ENCODE assay signal across 22 cellular contexts in the genomic region with DNA sequence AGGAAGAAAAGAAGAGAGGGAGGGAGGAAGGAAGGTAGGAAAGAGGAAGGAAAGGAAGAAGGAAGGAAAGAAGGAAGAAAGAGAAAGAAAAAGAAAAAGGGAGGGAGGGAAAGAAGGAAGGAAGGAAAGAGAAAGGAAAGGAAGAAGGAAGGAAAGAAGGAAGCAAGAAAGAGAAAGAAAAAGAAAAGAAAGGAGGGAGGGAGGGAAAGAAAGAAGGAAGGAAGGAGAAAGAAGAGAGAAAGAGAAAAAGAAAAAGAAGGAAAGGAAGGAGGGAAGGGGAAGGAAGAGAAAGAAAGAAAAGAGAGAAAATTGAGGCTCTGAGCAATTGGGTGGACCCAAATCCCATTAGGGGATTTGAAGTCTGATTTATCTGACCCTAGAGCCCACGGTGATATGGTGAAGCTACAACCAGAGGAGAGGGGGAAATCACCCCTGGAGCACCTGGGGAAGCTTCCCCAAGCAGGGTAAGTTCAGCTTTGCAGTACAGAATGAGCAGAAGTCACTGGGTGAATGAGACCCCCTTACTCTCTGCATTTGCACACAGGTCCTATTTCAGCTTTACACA.
DNase-seq lines count a peak whose midpoint lies in the region; ATAC-seq, FAIRE-seq and TF ChIP-seq lines count a peak whose summit lies in the region.
"Had no signal": no experiment of that assay in that cellular context is flagged by ENCODE, and none has a peak within 500 bp of the region (broad histone marks: within the 10 kb centered on the region; RNA-seq: fewer than 3 reads in every experiment).

No MANE protein-coding gene starts in this region.

- 5% methylated on average over 1 of the region's 1 CpG for WGBS in HepG2 (ENCODE audit: low lambda C conversion rate)
- WGBS in right lobe of liver (ENCODE audit: insufficient coverage, low coverage, low lambda C conversion rate, missing lambda C conversion rate) = 50% methylated on average over 1 of the region's 1 CpG

- H3K27me3 Mint-ChIP-seq in neural progenitor cell (ENCODE audit: insufficient read depth, low read depth) = peaks cover 5% of the 10 kb centered on the region
- H3K27me3 Mint-ChIP-seq: B cell had no signal

- TF ChIP-seq EP300 in HepG2 (IDR thresholded peaks at IDR 0.05; ENCODE audit: low read depth in 2 of 2, low read length in 2 of 2) = no peak
- no peak for TF ChIP-seq EP300 in HepG2 (CRISPR knock-in tag; IDR thresholded peaks at IDR 0.05; ENCODE audit: borderline replicate concordance)

- no peaks in the 10 kb centered on the region for H3K4me1 ChIP-seq in HepG2 (ENCODE audit: insufficient read depth, low read length)
- H3K4me1 ChIP-seq in right lobe of liver = no peaks in the 10 kb centered on the region
- H3K4me1 ChIP-seq in neural progenitor cell = no peaks in the 10 kb centered on the region
- H3K4me1 ChIP-seq: Caco-2, HAP-1 had no signal

- FAIRE-seq in HepG2 (lab: Jason Lieb, UNC) = no peak
- FAIRE-seq: A204.1, G401.6, GM12892, H54 had no signal

- H3K4me2 ChIP-seq in HepG2 (ENCODE audit: low read depth, low read length) = no peak overlapping the region
- H3K4me2 ChIP-seq in neural progenitor cell = no peak overlapping the region
- H3K4me2 ChIP-seq: BLaER1 had no signal

- H3K4me3 ChIP-seq in HepG2 (replicated peaks in 1 of 3; ENCODE audit: insufficient read depth in 1 of 3, low read depth in 2 of 3, low read length in 3 of 3) (no peak overlapping the region), right lobe of liver (no peak overlapping the region), neural progenitor cell (no peak overlapping the region)
- H3K4me3 ChIP-seq: BLaER1, HAP-1 had no signal

- no peak for TF ChIP-seq RAD21 in HepG2 (CRISPR knock-in tag; IDR thresholded peaks at IDR 0.05)

- peaks cover 4% of the 10 kb centered on the region for H3K4me1 Mint-ChIP-seq in neural progenitor cell
- H3K4me1 Mint-ChIP-seq: CD4-positive, CD25-positive, alpha-beta regulatory T cell had no signal

- TF ChIP-seq POLR2A in HepG2 (IDR thresholded peaks at IDR 0.05; ENCODE audit: insufficient read depth in 1 of 2, low read depth in 2 of 2, low read length in 2 of 2) (no peak), right lobe of liver (IDR thresholded peaks at IDR 0.05) (no peak)

- no TSS peak for BruUV-seq in HepG2 (replicated peaks; lab: Mats Ljungman, UMichigan)

- no peaks in the 10 kb centered on the region for H3K36me3 ChIP-seq in HepG2 (replicated peaks in 1 of 2; ENCODE audit: control insufficient read depth in 1 of 2, insufficient read depth in 2 of 2, low read length in 2 of 2)
- H3K36me3 ChIP-seq in right lobe of liver = no peaks in the 10 kb centered on the region
- H3K36me3 ChIP-seq in neural progenitor cell = no peaks in the 10 kb centered on the region
- H3K36me3 ChIP-seq: BLaER1, HAP-1 had no signal

- H3F3A ChIP-seq in neural progenitor cell (ENCODE audit: low read depth) = no peaks in the 10 kb centered on the region

- in situ Hi-C loops in HepG2 (cut with HindIII; ENCODE audit: extremely low pct_ligation_motif_present, low pct_unique_long_range_greater_than_20kb) = no loop called here

- H3K27ac ChIP-seq in HepG2 (ENCODE audit: extremely low read length, insufficient read depth, low read length) = no peak overlapping the region
- no peak overlapping the region for H3K27ac ChIP-seq in right lobe of liver
- H3K27ac ChIP-seq in neural progenitor cell = no peak overlapping the region
- H3K27ac ChIP-seq: 22Rv1, BLaER1, C4-2B had no signal

- no peak overlapping the region for H3K27ac Mint-ChIP-seq in neural progenitor cell
- H3K27ac Mint-ChIP-seq: B cell; CD4-positive, CD25-positive, alpha-beta regulatory T cell; CD8-positive, alpha-beta T cell had no signal

- no peak overlapping the region for H3K4me3 Mint-ChIP-seq in neural progenitor cell
- H3K4me3 Mint-ChIP-seq: B cell; CD4-positive, CD25-positive, alpha-beta regulatory T cell; CD8-positive, alpha-beta T cell had no signal

- H3K79me2 ChIP-seq in HepG2 (ENCODE audit: insufficient read depth, low read length) (no peaks in the 10 kb centered on the region), neural progenitor cell (ENCODE audit: low read depth) (no peaks in the 10 kb centered on the region)

- H3K9me3 Mint-ChIP-seq in neural progenitor cell = peaks cover 6% of the 10 kb centered on the region
- H3K9me3 Mint-ChIP-seq: CD8-positive, alpha-beta T cell had no signal

- ATAC-seq in HepG2 (no peak), right lobe of liver (no peak), left lobe of liver (no peak)
- ATAC-seq: CD8-positive, alpha-beta T cell had no signal

- peak; percentile 21 for DNase-seq in NCI-H82 (lab: John Stamatoyannopoulos, UW)
- no peak for DNase-seq in NCI-H82 treated with DMSO at 0.1 percent for 48 hours (lab: John Stamatoyannopoulos, UW; ENCODE audit: unreplicated experiment)
- no peak for DNase-seq in HepG2 (ENCODE audit: low spot score)
- no peak for DNase-seq in right lobe of liver
- no peak for DNase-seq in neural progenitor cell (ENCODE audit: low spot score)
- no peak for DNase-seq in left lobe of liver (ENCODE audit: low spot score)
- DNase-seq in NCI-H1417 (lab: John Stamatoyannopoulos, UW) = no peak
- DNase-seq: Caco-2; CD4-positive, CD25-positive, alpha-beta regulatory T cell; CD8-positive, alpha-beta T cell; DMS153; DND-41; GOT3 had no signal

- no peaks in the 10 kb centered on the region for H3K36me3 Mint-ChIP-seq in neural progenitor cell
- H3K36me3 Mint-ChIP-seq: CD4-positive, CD25-positive, alpha-beta regulatory T cell; CD8-positive, alpha-beta T cell had no signal

- CTCF ChIA-PET in HepG2 (lab: Yijun Ruan, JAX; ENCODE audit: low intra/inter-chr PET ratio, low total read pairs) = no interaction called here

- intact Hi-C loops in HepG2 (cut with micrococcal nuclease; ENCODE audit: unreplicated experiment) (no loop called here), right lobe of liver (cut with DNase I) (no loop called here)

- no peak for TF ChIP-seq CTCF in HepG2 (CRISPR knock-in tag; IDR thresholded peaks at IDR 0.05)
- no peak for TF ChIP-seq CTCF in right lobe of liver (IDR thresholded peaks at IDR 0.05)
- TF ChIP-seq CTCF in neural progenitor cell (IDR thresholded peaks at IDR 0.05) = no peak

- H2AFZ ChIP-seq in HepG2 (ENCODE audit: low read length) (no peak overlapping the region), neural progenitor cell (replicated peaks) (peak overlapping the region; percentile 5)

- H4K20me1 ChIP-seq in HepG2 (ENCODE audit: insufficient read depth, low read length) (no peaks in the 10 kb centered on the region), neural progenitor cell (ENCODE audit: low read depth) (no peaks in the 10 kb centered on the region)
- H4K20me1 ChIP-seq: BLaER1 had no signal

- POLR2A ChIA-PET in HepG2 (lab: Yijun Ruan, JAX) = no interaction called here

- no peak overlapping the region for H3K9ac ChIP-seq in HepG2 (ENCODE audit: insufficient read depth, low read depth, low read length)
- no peak overlapping the region for H3K9ac ChIP-seq in neural progenitor cell
- H3K9ac ChIP-seq: BLaER1 had no signal

- H3K27me3 ChIP-seq in HepG2 (ENCODE audit: control insufficient read depth in 1 of 2, insufficient read depth in 2 of 2, low read length in 2 of 2) = no peaks in the 10 kb centered on the region
- no peaks in the 10 kb centered on the region for H3K27me3 ChIP-seq in right lobe of liver
- no peaks in the 10 kb centered on the region for H3K27me3 ChIP-seq in neural progenitor cell
- H3K27me3 ChIP-seq: BLaER1 had no signal

- no peaks in the 10 kb centered on the region for H3K9me3 ChIP-seq in HepG2 (ENCODE audit: low read length)
- no peaks in the 10 kb centered on the region for H3K9me3 ChIP-seq in right lobe of liver
- no peaks in the 10 kb centered on the region for H3K9me3 ChIP-seq in neural progenitor cell (ENCODE audit: low read depth)
- H3K9me3 ChIP-seq: Caco-2, HAP-1 had no signal

TF ChIP-seq in HepG2, 621 proteins besides CTCF, POLR2A, EP300 and RAD21:
- TF ChIP-seq GATAD1 (CRISPR knock-in tag; IDR thresholded peaks at IDR 0.05) (no peak), MYNN (CRISPR knock-in tag; IDR thresholded peaks at IDR 0.05; ENCODE audit: low read depth) (no peak), ZNF138 (CRISPR knock-in tag; IDR thresholded peaks at IDR 0.05; ENCODE audit: low read depth) (no peak), ZNF512 (CRISPR knock-in tag; IDR thresholded peaks at IDR 0.05) (peak; percentile 85; the same call in 1 of the 2 replicates), ZFAT (CRISPR knock-in tag; conservative IDR thresholded peaks at IDR 0.05) (no peak), PCBP2 (optimal IDR thresholded peaks at IDR 0.05; ENCODE audit: low read depth, low read length, poor library complexity, severe bottlenecking) (peak; percentile 24), TBX3 (IDR thresholded peaks at IDR 0.05; ENCODE audit: borderline replicate concordance) (no peak), ZNF816 (CRISPR knock-in tag; IDR thresholded peaks at IDR 0.05; ENCODE audit: borderline replicate concordance) (no peak)
- TF ChIP-seq, protein P1, sequence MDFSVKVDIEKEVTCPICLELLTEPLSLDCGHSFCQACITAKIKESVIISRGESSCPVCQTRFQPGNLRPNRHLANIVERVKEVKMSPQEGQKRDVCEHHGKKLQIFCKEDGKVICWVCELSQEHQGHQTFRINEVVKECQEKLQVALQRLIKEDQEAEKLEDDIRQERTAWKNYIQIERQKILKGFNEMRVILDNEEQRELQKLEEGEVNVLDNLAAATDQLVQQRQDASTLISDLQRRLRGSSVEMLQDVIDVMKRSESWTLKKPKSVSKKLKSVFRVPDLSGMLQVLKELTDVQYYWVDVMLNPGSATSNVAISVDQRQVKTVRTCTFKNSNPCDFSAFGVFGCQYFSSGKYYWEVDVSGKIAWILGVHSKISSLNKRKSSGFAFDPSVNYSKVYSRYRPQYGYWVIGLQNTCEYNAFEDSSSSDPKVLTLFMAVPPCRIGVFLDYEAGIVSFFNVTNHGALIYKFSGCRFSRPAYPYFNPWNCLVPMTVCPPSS (IDR thresholded peaks at IDR 0.05) = 0 out of 2 replicates have a peak, but pooled peaks have one; percentile 25
